ENCODE assay signal across 10 cellular contexts in genomic region chr14:55582741-55583140, GRCh38. TPM values are rescaled to one million over a fixed set of nuclear protein-coding genes. Genes with fewer than 3 reads are reported as not detected.
DNase-seq lines count a peak whose midpoint lies in the region; ATAC-seq and TF ChIP-seq lines count a peak whose summit lies in the region.
"Had no signal": no experiment of that assay in that cellular context is flagged by ENCODE, and none has a peak within 500 bp of the region (broad histone marks: within the 10 kb centered on the region; RNA-seq: fewer than 3 reads in every experiment).

No MANE protein-coding gene starts in this region.

- peaks cover 42% of the 10 kb centered on the region for H3K4me1 Mint-ChIP-seq in endodermal cell

- H3K27ac ChIP-seq in BLaER1: peak overlapping the region; percentile 28
- H3K27ac ChIP-seq in endodermal cell (ENCODE audit: low read depth, low read length): no peak overlapping the region
- H3K27ac ChIP-seq: VCaP had no signal

- peak overlapping the region; percentile 7 for H3K4me3 Mint-ChIP-seq in endodermal cell

- no peak overlapping the region for H3K27ac Mint-ChIP-seq in endodermal cell

- TF ChIP-seq CTCF in GM13977 (IDR thresholded peaks at IDR 0.05; ENCODE audit: extremely low read depth, insufficient read depth, missing control alignments): no peak
- no peak for TF ChIP-seq CTCF in endodermal cell (conservative IDR thresholded peaks at IDR 0.05)

- DNase-seq in GM13977 (ENCODE audit: low spot score) (peak; percentile 28), endodermal cell (no peak), RKO (ENCODE audit: low spot score) (no peak), amygdala (lab: John Stamatoyannopoulos, UW) (no peak)
- DNase-seq: DMS79 treated with DMSO at 0.1 percent for 48 hours had no signal

- 92 to 93% methylated on average over 2 of the region's 2 CpGs for WGBS in endodermal cell (ENCODE audit: insufficient coverage in 1 of 2, insufficient read length in 1 of 2), 2 experiments

- peaks cover 74% of the 10 kb centered on the region for H4K20me1 ChIP-seq in BLaER1

- no peaks in the 10 kb centered on the region for H3K36me3 Mint-ChIP-seq in endodermal cell (ENCODE audit: low read depth)

- no peaks in the 10 kb centered on the region for H3K9me3 ChIP-seq in BLaER1
- H3K9me3 ChIP-seq in endodermal cell (ENCODE audit: control insufficient read depth, low read length): no peaks in the 10 kb centered on the region

- 0 out of 2 replicates have a peak, but pooled peaks cover 9% of the 10 kb centered on the region for H3K36me3 ChIP-seq in BLaER1
- no peaks in the 10 kb centered on the region for H3K36me3 ChIP-seq in endodermal cell (ENCODE audit: control insufficient read depth, insufficient read depth, low read length)

- H3K4me2 ChIP-seq in BLaER1: peak overlapping the region; percentile 87

- H3K27me3 ChIP-seq in BLaER1 (no peaks in the 10 kb centered on the region), endodermal cell (ENCODE audit: control insufficient read depth, insufficient read depth, low read length, poor library complexity, severe bottlenecking) (no peaks in the 10 kb centered on the region)

- peak; percentile 31 for ATAC-seq in HG03469 (IDR thresholded peaks at IDR 0.05; ENCODE audit: unreplicated experiment)
- ATAC-seq in GM21825 (IDR thresholded peaks at IDR 0.05; ENCODE audit: unreplicated experiment): no peak
- ATAC-seq in HG02588 (IDR thresholded peaks at IDR 0.05; ENCODE audit: unreplicated experiment): no peak

- in situ Hi-C loops in GM13977 (cut with MboI; ENCODE audit: low pct_unique_long_range_greater_than_20kb, low sequenced_read_pairs, unreplicated experiment): no loop called here

- H3K9ac ChIP-seq in BLaER1: no peak overlapping the region
- H3K9ac ChIP-seq in endodermal cell (ENCODE audit: extremely low read depth, low read length, poor library complexity, severe bottlenecking): no peak overlapping the region

- H3K4me1 ChIP-seq in BLaER1: peaks cover 67% of the 10 kb centered on the region
- H3K4me1 ChIP-seq in endodermal cell (ENCODE audit: control insufficient read depth, insufficient read depth, low read length): peaks cover 8% of the 10 kb centered on the region

- H3K4me3 ChIP-seq in BLaER1: peak overlapping the region; percentile 7; the same call in 1 of the 2 replicates
- H3K4me3 ChIP-seq in endodermal cell (ENCODE audit: low read length): peak overlapping the region; percentile 79

- H3K27me3 Mint-ChIP-seq in endodermal cell (ENCODE audit: insufficient read depth): no peaks in the 10 kb centered on the region

- H3K9me3 Mint-ChIP-seq in endodermal cell: no peaks in the 10 kb centered on the region

RNA-seq across cellular contexts. Expression of gene KTN1, which starts 2.7 kb away (rescaled TPM):
- 100 to 1,000 TPM; 215 to 239 TPM for total RNA-seq in endodermal cell
- 109 TPM for polyA plus RNA-seq in endodermal cell (2013, experiment 1 of 2)
- 125 TPM for polyA plus RNA-seq in endodermal cell (2013, experiment 2 of 2)
